26 cellular contexts compared by ENCODE assay signal in the genomic region with DNA sequence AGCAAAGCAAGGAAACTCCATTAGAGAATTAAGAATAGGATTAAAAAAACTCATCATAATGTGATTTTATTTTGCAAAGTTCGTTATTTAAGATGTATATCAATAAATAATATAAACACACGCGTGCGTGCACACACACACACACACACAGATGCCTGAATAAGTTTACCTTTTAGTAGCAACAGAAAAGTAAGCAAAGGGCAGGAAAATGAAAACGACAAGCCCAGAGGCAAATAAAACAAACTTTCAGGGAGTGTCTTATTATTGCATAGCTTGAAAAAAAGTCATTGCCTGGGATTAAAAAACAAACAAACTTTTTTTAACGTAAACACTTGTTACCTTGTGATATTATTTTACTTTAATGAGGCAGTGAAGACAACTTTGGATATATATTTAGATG.
"Had no signal": no experiment of that assay in that cellular context is flagged by ENCODE, and none has a peak within 500 bp of the region (broad histone marks: within the 10 kb centered on the region; RNA-seq: fewer than 3 reads in every experiment).

No MANE protein-coding gene starts in this region.

- DNase-seq: colonic mucosa; cortex of kidney; effector CD8-positive, alpha-beta T cell; effector memory CD8-positive, alpha-beta T cell; endodermal cell; erythroblast; esophagus squamous epithelium; foreskin fibroblast; foreskin melanocyte; gastrocnemius medialis; glutamatergic neuron; head of caudate nucleus; heart right ventricle; hippocampal formation; left cardiac atrium; left lung; left ventricle myocardium superior; lower lobe of right lung; mesenchymal stem cell; midbrain had no signal

- H3K4me3 Mint-ChIP-seq: dendritic cell treated with granulocyte-macrophage colony-stimulating factor and Interleukin-4, amounts not matched to agents 40 ng/mL and 50 ng/mL, for 4 days; effector memory CD8-positive, alpha-beta T cell; endodermal cell had no signal

- H3K27ac Mint-ChIP-seq: dendritic cell treated with granulocyte-macrophage colony-stimulating factor and Interleukin-4, amounts not matched to agents 40 ng/mL and 50 ng/mL, for 4 days; effector memory CD8-positive, alpha-beta T cell; endodermal cell had no signal

- H3K4me3 ChIP-seq: colonic mucosa, esophagus squamous epithelium, gastrocnemius medialis, heart right ventricle, left lung, lower lobe of right lung had no signal

- H3K4me1 Mint-ChIP-seq: endodermal cell had no signal

- H3K4me1 ChIP-seq: colonic mucosa, esophagus squamous epithelium, gastrocnemius medialis, heart right ventricle, left lung, lower lobe of right lung had no signal

- H3K27ac ChIP-seq: colonic mucosa, epithelial cell of prostate, esophagus squamous epithelium, gastrocnemius medialis, heart right ventricle, left lung, lower lobe of right lung had no signal

- H3K36me3 ChIP-seq: colonic mucosa, esophagus squamous epithelium, gastrocnemius medialis, heart right ventricle, left lung, lower lobe of right lung had no signal

- H3K27me3 ChIP-seq: colonic mucosa, esophagus squamous epithelium, gastrocnemius medialis, heart right ventricle, left lung had no signal

- ATAC-seq: effector memory CD8-positive, alpha-beta T cell; esophagus mucosa; gastrocnemius medialis; heart right ventricle; left cardiac atrium; left lung; left ventricle myocardium superior; lower lobe of right lung had no signal

- H3K9me3 ChIP-seq: colonic mucosa, esophagus squamous epithelium, gastrocnemius medialis, heart right ventricle, left lung, lower lobe of right lung had no signal

- FAIRE-seq: endometrium, islet of Langerhans, keratinocyte had no signal

- H3K9me3 Mint-ChIP-seq: dendritic cell treated with granulocyte-macrophage colony-stimulating factor and Interleukin-4, amounts not matched to agents 40 ng/mL and 50 ng/mL, for 4 days; effector memory CD8-positive, alpha-beta T cell had no signal

- H3K27me3 Mint-ChIP-seq: dendritic cell treated with granulocyte-macrophage colony-stimulating factor and Interleukin-4, amounts not matched to agents 40 ng/mL and 50 ng/mL, for 4 days; effector memory CD8-positive, alpha-beta T cell had no signal
